ENCODE assay signal across 7 cellular contexts in the genomic region with DNA sequence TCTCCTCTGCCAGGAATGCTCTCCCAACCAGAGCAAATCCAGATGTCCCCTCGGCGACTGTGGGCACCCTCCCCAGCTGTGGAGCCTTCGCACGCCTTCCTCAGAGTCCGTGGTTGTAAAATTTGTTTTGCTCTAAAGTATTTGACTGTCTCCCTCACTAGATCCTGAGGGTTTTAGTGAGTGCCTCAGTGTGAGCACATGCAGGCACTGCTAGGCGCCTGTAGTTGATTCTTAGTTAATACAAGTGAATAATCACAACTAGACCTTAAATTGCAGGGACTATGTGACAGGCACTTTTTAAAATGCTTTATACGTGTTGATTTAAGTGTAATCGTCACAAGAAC. TPM values are rescaled to one million over a fixed set of nuclear protein-coding genes. Genes with fewer than 3 reads are reported as not detected.
DNase-seq lines count a peak whose midpoint lies in the region; ATAC-seq and TF ChIP-seq lines count a peak whose summit lies in the region.

No MANE protein-coding gene starts in this region.

- H4K20me1 ChIP-seq in GM23248 (ENCODE audit: insufficient read depth), result no peaks in the 10 kb centered on the region

- H3F3A ChIP-seq in GM23248 (ENCODE audit: insufficient read depth), result peaks cover 32% of the 10 kb centered on the region

- no peak for DNase-seq in GM23248
- no peak for DNase-seq in RWPE2 (ENCODE audit: low spot score)
- no peak for DNase-seq in esophagus squamous epithelium (lab: John Stamatoyannopoulos, UW)
- DNase-seq in psoas muscle, result no peak
- DNase-seq in EL, result no peak
- no peak for DNase-seq in NCI-H2171 (lab: John Stamatoyannopoulos, UW)

- H3K4me2 ChIP-seq in GM23248 (ENCODE audit: unreplicated experiment), result peak overlapping the region; percentile 96

- peak overlapping the region; percentile 80 for H3K27ac ChIP-seq in GM23248
- peak overlapping the region; percentile 47 for H3K27ac ChIP-seq in RWPE2 (ENCODE audit: poor library complexity, severe bottlenecking)
- H3K27ac ChIP-seq in esophagus squamous epithelium, result peak overlapping the region; percentile 93 to 97 (median 95)
- peak overlapping the region; percentile 94 for H3K27ac ChIP-seq in psoas muscle

- H3K27me3 ChIP-seq in GM23248 (replicated peaks; ENCODE audit: insufficient read depth), result no peaks in the 10 kb centered on the region
- no peaks in the 10 kb centered on the region for H3K27me3 ChIP-seq in RWPE2 (ENCODE audit: insufficient read depth, poor library complexity, severe bottlenecking)
- no peaks in the 10 kb centered on the region for H3K27me3 ChIP-seq in esophagus squamous epithelium
- H3K27me3 ChIP-seq in psoas muscle (ENCODE audit: insufficient read depth in 3 of 3, low read length in 2 of 3), result no peaks in the 10 kb centered on the region

- in situ Hi-C loops in GM23248 (cut with MboI), result no loop called here

- H3K9me3 ChIP-seq in GM23248 (ENCODE audit: low read depth) (no peaks in the 10 kb centered on the region), RWPE2 (ENCODE audit: severe bottlenecking) (no peaks in the 10 kb centered on the region), esophagus squamous epithelium (no peaks in the 10 kb centered on the region), psoas muscle (no peaks in the 10 kb centered on the region)

- ATAC-seq in RWPE2 (ENCODE audit: low read depth) (peak; percentile 17; the same call in 2 of the 3 replicates), psoas muscle (peak in 1 of 4 donors; percentile 44), HG02981 (IDR thresholded peaks at IDR 0.05; ENCODE audit: unreplicated experiment) (no peak)

- WGBS in GM23248 (ENCODE audit: low coverage in 1 of 2, low lambda C conversion rate in 2 of 2, missing lambda C conversion rate in 2 of 2), 2 experiments, result 1 to 5% methylated on average over 8 of the region's 8 CpGs
- 3 to 6% methylated on average over 3 to 8 of the region's 8 CpGs for WGBS in esophagus squamous epithelium, 2 donors
- WGBS in psoas muscle, 3 donors, result 1 to 3% (median 1%) methylated on average over 8 of the region's 8 CpGs

- no peak for TF ChIP-seq CTCF in RWPE2 (IDR thresholded peaks at IDR 0.05; ENCODE audit: poor library complexity, severe bottlenecking)
- TF ChIP-seq CTCF in esophagus squamous epithelium (IDR thresholded peaks at IDR 0.05), result no peak
- no peak for TF ChIP-seq CTCF in psoas muscle (IDR thresholded peaks at IDR 0.05)

- H3K79me2 ChIP-seq in GM23248 (ENCODE audit: insufficient read depth), result peaks cover 42% of the 10 kb centered on the region

- H3K9me2 ChIP-seq in GM23248 (ENCODE audit: insufficient read depth), result no peaks in the 10 kb centered on the region

- H3K9ac ChIP-seq in GM23248, result peak overlapping the region; percentile 99

- no peak for TF ChIP-seq POLR2A in esophagus squamous epithelium (IDR thresholded peaks at IDR 0.05)

- H3K4me3 ChIP-seq in GM23248 (peak overlapping the region; percentile 100), RWPE2 (ENCODE audit: severe bottlenecking) (peak overlapping the region; percentile 96), esophagus squamous epithelium (peak overlapping the region; percentile 80 to 85 (median 82)), psoas muscle (peak overlapping the region; percentile 98)

- intact Hi-C loops in esophagus squamous epithelium (cut with DNase I) (no loop called here), psoas muscle (cut with DNase I) (loop anchor here in 1 of 2 donors (10.0 kb wide), 1 partner anchor 222 kb away; no protein-coding TSS in a partner anchor)

- H3K4me1 ChIP-seq in GM23248 (ENCODE audit: insufficient read depth) (peaks cover 21% of the 10 kb centered on the region), RWPE2 (ENCODE audit: insufficient read depth, poor library complexity, severe bottlenecking) (peaks cover 8% of the 10 kb centered on the region), esophagus squamous epithelium (peaks cover 29 to 49% (median 33%) of the 10 kb centered on the region in 3 donors), psoas muscle (peaks cover 29% of the 10 kb centered on the region)

- peak overlapping the region; percentile 73 for H2AFZ ChIP-seq in GM23248

- H3K36me3 ChIP-seq in GM23248 (ENCODE audit: low read depth) (no peaks in the 10 kb centered on the region), RWPE2 (ENCODE audit: low read depth) (peaks cover 4% of the 10 kb centered on the region; the same call in 1 of the 2 replicates), esophagus squamous epithelium (peaks cover 0 to 5% (median 0%) of the 10 kb centered on the region in 3 donors), psoas muscle (ENCODE audit: insufficient read depth in 1 of 2, low read depth in 1 of 2) (no peaks in the 10 kb centered on the region)

RNA-seq across cellular contexts. Expression of a gene that starts 0.7 kb away (rescaled TPM):
- total RNA-seq in GM23248 (2014; rRNA removed; shearing (Covaris generic)), result 418 and 473 TPM in 2 replicates
- polyA plus RNA-seq in GM23248 (2016; fragmentation: Nextera tagmentation; extraction: Ambion mirVana), result 370 and 395 TPM in 2 replicates
- 100 to 1,000 TPM; 101 to 153 (median 111) TPM for total RNA-seq in esophagus squamous epithelium
- total RNA-seq in psoas muscle, result 10 to 100 TPM; 74.6 to 89.2 (median 85.4) TPM
- 100 to 1,000 TPM; 110 to 230 (median 145) TPM for polyA plus RNA-seq in psoas muscle

RNA-seq across cellular contexts. Expression of a gene that starts 18.8 kb away (rescaled TPM):
- total RNA-seq in GM23248 (2014; rRNA removed; shearing (Covaris generic)), result not detected in 2 replicates
- polyA plus RNA-seq in GM23248 (2016; fragmentation: Nextera tagmentation; extraction: Ambion mirVana), result not detected in 2 replicates
- total RNA-seq in esophagus squamous epithelium, result 10 to 100 TPM in 1 of 4 donors, 1 to 10 TPM in 3; 2.6 to 13.4 (median 5.3) TPM
- 1 to 10 TPM; 1.7 to 4.2 (median 3.1) TPM for total RNA-seq in psoas muscle
- polyA plus RNA-seq in psoas muscle, result 1 to 10 TPM in 1 of 3 donors, under 1 TPM in 2; 0.75 to 1.5 (median 0.92) TPM

RNA-seq across cellular contexts. Expression of a gene that starts 32.1 kb away (rescaled TPM):
- 181 and 227 TPM in 2 replicates for total RNA-seq in GM23248 (2014; rRNA removed; shearing (Covaris generic))
- polyA plus RNA-seq in GM23248 (2016; fragmentation: Nextera tagmentation; extraction: Ambion mirVana) (390 and 398 TPM in 2 replicates), psoas muscle (1 to 10 TPM; 1.2 to 3.1 (median 1.6) TPM)
- total RNA-seq in esophagus squamous epithelium (1 to 10 TPM; 1.0 to 8.4 (median 2.2) TPM), psoas muscle (10 to 100 TPM in 1 of 4 donors, 1 to 10 TPM in 3; 3.1 to 49.1 (median 3.6) TPM)
